In the genomic region with DNA sequence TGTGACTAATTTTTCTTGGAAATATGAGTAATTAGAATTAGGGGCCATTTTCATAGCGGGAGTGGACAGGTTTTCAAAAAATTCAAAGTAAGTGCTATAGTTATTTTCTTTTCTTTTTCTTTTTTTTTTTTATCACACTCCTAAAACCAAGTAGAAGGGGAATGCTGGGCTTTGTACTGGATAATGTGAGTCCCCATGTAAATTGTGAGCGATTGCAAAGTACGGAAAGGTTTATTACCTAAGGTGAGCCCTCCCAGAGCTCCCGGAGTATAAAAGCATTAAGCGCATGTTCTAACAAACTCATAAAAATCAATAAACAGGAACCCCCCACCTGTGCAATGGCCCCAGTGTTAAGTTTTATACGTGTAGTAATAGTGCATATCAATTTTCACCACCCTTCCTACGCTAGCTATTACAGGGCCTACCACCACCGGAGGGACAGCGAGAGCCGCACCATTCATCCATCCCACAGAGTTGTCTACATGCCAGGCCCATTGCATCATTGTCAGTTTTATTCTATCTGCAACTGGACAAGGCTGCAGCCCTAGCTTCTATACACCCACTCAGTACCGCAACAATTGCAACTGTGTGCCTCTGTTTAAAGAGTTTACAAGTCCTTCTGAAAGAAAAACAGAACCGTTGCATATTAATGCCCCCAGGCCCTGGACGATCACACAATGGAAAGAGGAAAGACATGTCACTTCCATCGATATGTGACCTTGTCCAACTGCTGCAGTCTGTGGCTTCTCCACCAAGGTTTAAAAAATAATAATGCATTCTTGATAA, we compare ENCODE assay signal across 9 cellular contexts. TPM values are rescaled to one million over a fixed set of nuclear protein-coding genes. Genes with fewer than 3 reads are reported as not detected.
A peak's percentile ranks its signal among the peaks of the same experiment; 100 is the strongest.
DNase-seq lines count a peak whose midpoint lies in the region; ATAC-seq and TF ChIP-seq lines count a peak whose summit lies in the region.
"Had no signal": no experiment of that assay in that cellular context is flagged by ENCODE, and none has a peak within 500 bp of the region (broad histone marks: within the 10 kb centered on the region; RNA-seq: fewer than 3 reads in every experiment).

No MANE protein-coding gene starts in this region.

- H4K20me1 ChIP-seq in osteoblast (ENCODE audit: insufficient read depth, low read length), result no peaks in the 10 kb centered on the region

- peaks cover 75 to 90% of the 10 kb centered on the region in 2 donors for H3K36me3 Mint-ChIP-seq in CD14-positive monocyte
- no peaks in the 10 kb centered on the region for H3K36me3 Mint-ChIP-seq in WTC11

- DNase-seq in CD14-positive monocyte (ENCODE audit: low spot score) (no peak), WTC11 (ENCODE audit: low spot score) (no peak), head of caudate nucleus (peak; percentile 34 to 93 (median 80)), osteoblast (ENCODE audit: insufficient read length, low spot score, missing footprints) (peak; percentile 73), NCI-H1105 (lab: John Stamatoyannopoulos, UW) (no peak), NCI-H510A (lab: John Stamatoyannopoulos, UW) (no peak), GM19238 (ENCODE audit: insufficient read length, low spot score) (no peak), HK-2 (ENCODE audit: unreplicated experiment) (no peak)

- H3K4me3 Mint-ChIP-seq in CD14-positive monocyte (no peak overlapping the region), WTC11 (no peak overlapping the region)
- H3K4me3 Mint-ChIP-seq: activated naive CD8-positive, alpha-beta T cell had no signal

- no peak for TF ChIP-seq CTCF in CD14-positive monocyte (IDR thresholded peaks at IDR 0.05)
- TF ChIP-seq CTCF in WTC11 (IDR thresholded peaks at IDR 0.05), result no peak
- no peak for TF ChIP-seq CTCF in osteoblast (IDR thresholded peaks at IDR 0.05; ENCODE audit: extremely low read depth, low read depth, low read length)

- H3K4me1 ChIP-seq in osteoblast (ENCODE audit: insufficient read depth, low read length), result peaks cover 52% of the 10 kb centered on the region

- peak overlapping the region; percentile 96 for H3K27ac ChIP-seq in osteoblast (ENCODE audit: low read depth, low read length)

- H3K4me3 ChIP-seq in osteoblast (ENCODE audit: insufficient read depth, low read length), result peak overlapping the region; percentile 2

- CTCF ChIA-PET in WTC11 (lab: Charles Lee), result interaction anchor here (3.3 kb wide), 1 partner anchor 11 kb away, joined by 26 read pairs; no protein-coding TSS in a partner anchor

- intact Hi-C loops in CD14-positive monocyte (cut with micrococcal nuclease) (no loop called here), head of caudate nucleus (cut with DNase I) (no loop called here)

- H3K9me3 Mint-ChIP-seq in CD14-positive monocyte (no peaks in the 10 kb centered on the region), WTC11 (no peaks in the 10 kb centered on the region)

- peaks cover 97% of the 10 kb centered on the region for H3K79me2 ChIP-seq in osteoblast (ENCODE audit: insufficient read depth, low read length)

- peaks cover 14% of the 10 kb centered on the region for H3K36me3 ChIP-seq in osteoblast (ENCODE audit: insufficient read depth, low read length)

- H3K27me3 Mint-ChIP-seq in CD14-positive monocyte (ENCODE audit: low read depth in 3 of 3) (no peaks in the 10 kb centered on the region), WTC11 (ENCODE audit: low read depth) (peaks cover 8% of the 10 kb centered on the region; the same call in 1 of the 2 replicates)
- H3K27me3 Mint-ChIP-seq: activated naive CD8-positive, alpha-beta T cell had no signal

- H2AFZ ChIP-seq in osteoblast (ENCODE audit: low read length), result no peak overlapping the region

- peak overlapping the region; percentile 77 to 95 (median 88) for H3K27ac Mint-ChIP-seq in CD14-positive monocyte
- H3K27ac Mint-ChIP-seq in WTC11, result no peak overlapping the region
- H3K27ac Mint-ChIP-seq: activated naive CD8-positive, alpha-beta T cell had no signal

- POLR2A ChIA-PET in WTC11 (lab: Charles Lee), result no interaction called here

- H3K27me3 ChIP-seq in osteoblast (ENCODE audit: insufficient read depth, low read length), result no peaks in the 10 kb centered on the region

- H3K9me3 ChIP-seq in osteoblast (ENCODE audit: low read depth, low read length), result no peaks in the 10 kb centered on the region

- peak; percentile 38; the same call in 1 of the 2 replicates for ATAC-seq in WTC11

- peak overlapping the region; percentile 53 for H3K4me2 ChIP-seq in osteoblast (ENCODE audit: insufficient read depth, low read length)

- peaks cover 82% of the 10 kb centered on the region for H3K4me1 Mint-ChIP-seq in CD14-positive monocyte
- H3K4me1 Mint-ChIP-seq in WTC11, result peaks cover 28% of the 10 kb centered on the region

TF ChIP-seq in WTC11, 78 proteins besides CTCF, POLR2A, EP300 and RAD21:
- TF ChIP-seq RELA (CRISPR knock-in tag; IDR thresholded peaks at IDR 0.05; ENCODE audit: borderline replicate concordance) (no peak), TEAD1 (CRISPR knock-in tag; IDR thresholded peaks at IDR 0.05) (no peak), JAZF1 (CRISPR knock-in tag; IDR thresholded peaks at IDR 0.05) (no peak), ZNF232 (CRISPR knock-in tag; IDR thresholded peaks at IDR 0.05) (no peak), GABPB1 (CRISPR knock-in tag; IDR thresholded peaks at IDR 0.05) (no peak)
- TF ChIP-seq, protein P1, sequence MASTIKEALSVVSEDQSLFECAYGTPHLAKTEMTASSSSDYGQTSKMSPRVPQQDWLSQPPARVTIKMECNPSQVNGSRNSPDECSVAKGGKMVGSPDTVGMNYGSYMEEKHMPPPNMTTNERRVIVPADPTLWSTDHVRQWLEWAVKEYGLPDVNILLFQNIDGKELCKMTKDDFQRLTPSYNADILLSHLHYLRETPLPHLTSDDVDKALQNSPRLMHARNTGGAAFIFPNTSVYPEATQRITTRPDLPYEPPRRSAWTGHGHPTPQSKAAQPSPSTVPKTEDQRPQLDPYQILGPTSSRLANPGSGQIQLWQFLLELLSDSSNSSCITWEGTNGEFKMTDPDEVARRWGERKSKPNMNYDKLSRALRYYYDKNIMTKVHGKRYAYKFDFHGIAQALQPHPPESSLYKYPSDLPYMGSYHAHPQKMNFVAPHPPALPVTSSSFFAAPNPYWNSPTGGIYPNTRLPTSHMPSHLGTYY (CRISPR knock-in tag; IDR thresholded peaks at IDR 0.05), result no peak
- TF ChIP-seq, protein P2, sequence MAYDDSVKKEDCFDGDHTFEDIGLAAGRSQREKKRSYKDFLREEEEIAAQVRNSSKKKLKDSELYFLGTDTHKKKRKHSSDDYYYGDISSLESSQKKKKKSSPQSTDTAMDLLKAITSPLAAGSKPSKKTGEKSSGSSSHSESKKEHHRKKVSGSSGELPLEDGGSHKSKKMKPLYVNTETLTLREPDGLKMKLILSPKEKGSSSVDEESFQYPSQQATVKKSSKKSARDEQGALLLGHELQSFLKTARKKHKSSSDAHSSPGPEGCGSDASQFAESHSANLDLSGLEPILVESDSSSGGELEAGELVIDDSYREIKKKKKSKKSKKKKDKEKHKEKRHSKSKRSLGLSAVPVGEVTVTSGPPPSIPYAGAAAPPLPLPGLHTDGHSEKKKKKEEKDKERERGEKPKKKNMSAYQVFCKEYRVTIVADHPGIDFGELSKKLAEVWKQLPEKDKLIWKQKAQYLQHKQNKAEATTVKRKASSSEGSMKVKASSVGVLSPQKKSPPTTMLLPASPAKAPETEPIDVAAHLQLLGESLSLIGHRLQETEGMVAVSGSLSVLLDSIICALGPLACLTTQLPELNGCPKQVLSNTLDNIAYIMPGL (CRISPR knock-in tag; IDR thresholded peaks at IDR 0.05), result no peak
- TF ChIP-seq, protein P3, sequence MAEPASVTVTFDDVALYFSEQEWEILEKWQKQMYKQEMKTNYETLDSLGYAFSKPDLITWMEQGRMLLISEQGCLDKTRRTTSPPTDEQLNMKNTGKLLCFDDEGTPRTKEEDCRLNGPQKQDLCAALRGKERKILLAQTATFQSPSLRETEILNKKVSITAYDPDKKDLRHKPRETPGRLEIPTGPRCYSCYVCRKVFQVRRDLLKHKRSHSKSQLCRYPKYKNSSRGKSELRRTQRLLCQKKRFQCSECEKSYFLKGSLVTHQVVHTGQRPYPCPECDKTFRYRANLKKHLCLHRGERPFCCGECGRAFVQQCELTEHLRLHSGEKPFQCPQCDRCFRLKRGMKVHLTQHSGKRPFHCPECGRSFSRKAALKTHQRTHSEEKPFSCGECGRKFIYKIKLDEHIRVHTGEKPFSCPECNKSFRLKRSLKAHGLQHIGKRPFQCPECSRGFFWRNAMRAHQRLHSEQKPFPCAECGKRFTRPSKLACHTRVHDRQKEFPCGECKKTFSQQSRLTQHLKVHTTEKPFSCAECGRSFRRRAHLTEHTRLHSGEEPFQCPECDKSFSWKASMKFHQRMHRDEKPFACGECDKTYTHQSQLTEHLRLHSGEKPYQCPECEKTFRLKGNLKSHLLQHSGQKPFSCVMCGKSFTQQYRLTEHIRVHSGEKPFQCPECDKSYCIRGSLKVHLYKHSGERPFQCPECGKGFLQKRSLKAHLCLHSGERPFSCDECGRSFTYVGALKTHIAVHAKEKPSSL (CRISPR knock-in tag; conservative IDR thresholded peaks at IDR 0.05), result no peak
- TF ChIP-seq, protein P4, sequence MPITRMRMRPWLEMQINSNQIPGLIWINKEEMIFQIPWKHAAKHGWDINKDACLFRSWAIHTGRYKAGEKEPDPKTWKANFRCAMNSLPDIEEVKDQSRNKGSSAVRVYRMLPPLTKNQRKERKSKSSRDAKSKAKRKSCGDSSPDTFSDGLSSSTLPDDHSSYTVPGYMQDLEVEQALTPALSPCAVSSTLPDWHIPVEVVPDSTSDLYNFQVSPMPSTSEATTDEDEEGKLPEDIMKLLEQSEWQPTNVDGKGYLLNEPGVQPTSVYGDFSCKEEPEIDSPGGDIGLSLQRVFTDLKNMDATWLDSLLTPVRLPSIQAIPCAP (CRISPR knock-in tag; IDR thresholded peaks at IDR 0.05), result no peak
TF ChIP-seq in WTC11: peak in this region for 0.

RNA-seq across cellular contexts. Expression of a gene that starts 58.7 kb away (rescaled TPM):
- 10 to 100 TPM; 76.8 to 93.8 TPM for polyA plus RNA-seq in CD14-positive monocyte
- total RNA-seq in WTC11 (2021) (0.42 to 0.85 TPM (median 0.46 TPM) in 3 replicates), osteoblast (119 and 128 TPM in 2 replicates)

Comparison
In these comparisons a context has a peak if more than half of its experiments do, and no peak if none do; other contexts are left out.
1. DNase-seq: peak in head of caudate nucleus (42 of 42) and osteoblast (single experiment); none in CD14-positive monocyte (single experiment), WTC11 (single experiment), NCI-H1105 (single experiment), NCI-H510A (single experiment), GM19238 (single experiment) and HK-2 (single experiment).
2. RNA of a gene that starts 58.7 kb away (total RNA-seq): 119 to 128 TPM in osteoblast; 0.42 to 0.85 TPM in WTC11; every median in the first group is over 10 times any median in the second.